ENCODE assay signal across 1 cellular context in genomic region chr19:50210425-50210824, GRCh38.
TF ChIP-seq lines count a peak whose summit lies in the region.

No MANE protein-coding gene starts in this region.

TF ChIP-seq in HepG2, 621 proteins besides CTCF, POLR2A, EP300 and RAD21:
- TF ChIP-seq ZNF441 (CRISPR knock-in tag; IDR thresholded peaks at IDR 0.05; ENCODE audit: borderline replicate concordance) (no peak), ARNT2 (CRISPR knock-in tag; IDR thresholded peaks at IDR 0.05; ENCODE audit: low read depth) (no peak), NFIB (CRISPR knock-in tag; IDR thresholded peaks at IDR 0.05; ENCODE audit: borderline replicate concordance) (no peak), CENPX (CRISPR knock-in tag; IDR thresholded peaks at IDR 0.05) (no peak), DNMT1 (CRISPR knock-in tag; IDR thresholded peaks at IDR 0.05) (0 out of 2 replicates have a peak, but pooled peaks have one; percentile 30), PCBP2 (optimal IDR thresholded peaks at IDR 0.05; ENCODE audit: low read depth, low read length, poor library complexity, severe bottlenecking) (no peak)
